ENCODE assay signal across 29 cellular contexts in genomic region chr1:195903203-195903602, GRCh38.
"Had no signal": no experiment of that assay in that cellular context is flagged by ENCODE, and none has a peak within 500 bp of the region (broad histone marks: within the 10 kb centered on the region; RNA-seq: fewer than 3 reads in every experiment).

No MANE protein-coding gene starts in this region.

- ATAC-seq: naive thymus-derived CD8-positive, alpha-beta T cell; natural killer cell treated with Interleukin-12 subunit alpha and Interleukin-12 subunit beta and Interleukin-15 and Interleukin-18, amount 100 ng/mL, for 72 hours; pancreas; right lobe of liver; stimulated activated effector memory CD8-positive, alpha-beta T cell treated with anti-CD3 and anti-CD28 coated beads, Interleukin-12 subunit alpha, Interleukin-12 subunit beta, amount 100 ng/mL, for 72 hours; stimulated activated naive B cell treated with anti-CD40 and anti-IgM and Interleukin-4, amounts not matched to agents 10 μg/mL and 1 μg/mL and 100 μg/mL, for 72 hours; stimulated activated naive CD8-positive, alpha-beta T cell treated with anti-CD3 and anti-CD28 coated beads, Interleukin-15, amount 100 ng/mL, for 72 hours; upper lobe of right lung had no signal

- H3K27me3 ChIP-seq: neutrophil, pancreas, right atrium auricular region, right lobe of liver, sigmoid colon, suprapubic skin, testis, tibial artery, transverse colon, upper lobe of right lung, uterus had no signal

- H3K4me3 ChIP-seq: pancreas, prostate gland, right atrium auricular region, right lobe of liver, sigmoid colon, suprapubic skin, testis, tibial artery, transverse colon, upper lobe of right lung, uterus had no signal

- H3K4me1 Mint-ChIP-seq: naive thymus-derived CD8-positive, alpha-beta T cell; nephron progenitor cell; neural crest cell; stimulated activated effector memory CD8-positive, alpha-beta T cell treated with anti-CD3 and anti-CD28 coated beads, Interleukin-12 subunit alpha, Interleukin-12 subunit beta, amount 100 ng/mL, for 72 hours; stimulated activated naive B cell treated with anti-CD40 and anti-IgM and Interleukin-4, amounts not matched to agents 10 μg/mL and 1 μg/mL and 100 μg/mL, for 72 hours; stimulated activated naive CD8-positive, alpha-beta T cell treated with anti-CD3 and anti-CD28 coated beads, Interleukin-15, amount 100 ng/mL, for 72 hours had no signal

- H3K27ac ChIP-seq: neutrophil, pancreas, prostate gland, right atrium auricular region, right lobe of liver, sigmoid colon, suprapubic skin, testis, tibial artery, transverse colon, upper lobe of right lung, uterus had no signal

- H3K4me3 Mint-ChIP-seq: naive thymus-derived CD8-positive, alpha-beta T cell; natural killer cell treated with Interleukin-12 subunit alpha and Interleukin-12 subunit beta and Interleukin-15 and Interleukin-18, amount 100 ng/mL, for 72 hours; nephron progenitor cell; neural crest cell; stimulated activated effector memory CD8-positive, alpha-beta T cell treated with anti-CD3 and anti-CD28 coated beads, Interleukin-12 subunit alpha, Interleukin-12 subunit beta, amount 100 ng/mL, for 72 hours; stimulated activated naive B cell treated with anti-CD40 and anti-IgM and Interleukin-4, amounts not matched to agents 10 μg/mL and 1 μg/mL and 100 μg/mL, for 72 hours; stimulated activated naive CD8-positive, alpha-beta T cell treated with anti-CD3 and anti-CD28 coated beads, Interleukin-15, amount 100 ng/mL, for 72 hours; type B pancreatic cell had no signal

- H3K4me1 ChIP-seq: pancreas, prostate gland, right atrium auricular region, right lobe of liver, sigmoid colon, suprapubic skin, testis, tibial artery, transverse colon, upper lobe of right lung, uterus had no signal

- H3K36me3 Mint-ChIP-seq: naive thymus-derived CD8-positive, alpha-beta T cell; natural killer cell treated with Interleukin-12 subunit alpha and Interleukin-12 subunit beta and Interleukin-15 and Interleukin-18, amount 100 ng/mL, for 72 hours; stimulated activated effector memory CD8-positive, alpha-beta T cell treated with anti-CD3 and anti-CD28 coated beads, Interleukin-12 subunit alpha, Interleukin-12 subunit beta, amount 100 ng/mL, for 72 hours; stimulated activated naive B cell treated with anti-CD40 and anti-IgM and Interleukin-4, amounts not matched to agents 10 μg/mL and 1 μg/mL and 100 μg/mL, for 72 hours; type B pancreatic cell had no signal

- H3K9me3 ChIP-seq: neutrophil, pancreas, prostate gland, right atrium auricular region, right lobe of liver, sigmoid colon, suprapubic skin, testis, tibial artery, transverse colon, upper lobe of right lung, uterus had no signal

- H3K36me3 ChIP-seq: neutrophil, pancreas, prostate gland, right atrium auricular region, right lobe of liver, sigmoid colon, suprapubic skin, tibial artery, transverse colon, upper lobe of right lung, uterus had no signal

- FAIRE-seq: pancreas, small intestine had no signal

- H3K9me3 Mint-ChIP-seq: nephron progenitor cell; neural crest cell; stimulated activated effector memory CD8-positive, alpha-beta T cell treated with anti-CD3 and anti-CD28 coated beads, Interleukin-12 subunit alpha, Interleukin-12 subunit beta, amount 100 ng/mL, for 72 hours; stimulated activated naive CD8-positive, alpha-beta T cell treated with anti-CD3 and anti-CD28 coated beads, Interleukin-15, amount 100 ng/mL, for 72 hours; type B pancreatic cell had no signal

- DNase-seq: naive thymus-derived CD8-positive, alpha-beta T cell; nephron progenitor cell; nucleus accumbens; pancreas; retina; right lobe of liver; sigmoid colon; small intestine; stimulated activated CD4-positive, alpha-beta T cell treated with anti-CD3 and anti-CD28 coated beads, Interleukin-15, amount 100 ng/mL, for 24 hours; stimulated activated CD4-positive, alpha-beta T cell treated with anti-CD3 and anti-CD28 coated beads, Interleukin-2, amount 100 ng/mL, for 24 hours; stimulated activated CD4-positive, alpha-beta T cell treated with anti-CD3 and anti-CD28 coated beads, Interleukin-2, amount 100 ng/mL, for 48 hours; stimulated activated CD4-positive, alpha-beta T cell treated with anti-CD3 and anti-CD28 coated beads, Interleukin-4, amount 100 ng/mL, for 24 hours; stimulated activated naive B cell treated with anti-CD40 and anti-IgM and Interleukin-4, amounts not matched to agents 10 μg/mL and 1 μg/mL and 100 μg/mL, for 72 hours; stimulated activated naive CD4-positive, alpha-beta T cell treated with Interleukin-2 at 50 U/mL for 16 hours; stimulated activated naive CD8-positive, alpha-beta T cell treated with anti-CD3 and anti-CD28 coated beads, Interleukin-15, amount 100 ng/mL, for 72 hours; substantia nigra; testis; tibial artery; transverse colon; upper lobe of right lung; uterus had no signal

- H3K27me3 Mint-ChIP-seq: naive thymus-derived CD8-positive, alpha-beta T cell; natural killer cell treated with Interleukin-12 subunit alpha and Interleukin-12 subunit beta and Interleukin-15 and Interleukin-18, amount 100 ng/mL, for 72 hours; stimulated activated naive B cell treated with anti-CD40 and anti-IgM and Interleukin-4, amounts not matched to agents 10 μg/mL and 1 μg/mL and 100 μg/mL, for 72 hours; stimulated activated naive CD8-positive, alpha-beta T cell treated with anti-CD3 and anti-CD28 coated beads, Interleukin-15, amount 100 ng/mL, for 72 hours; type B pancreatic cell had no signal

- H3K27ac Mint-ChIP-seq: naive thymus-derived CD8-positive, alpha-beta T cell; natural killer cell treated with Interleukin-12 subunit alpha and Interleukin-12 subunit beta and Interleukin-15 and Interleukin-18, amount 100 ng/mL, for 72 hours; nephron progenitor cell; stimulated activated effector memory CD8-positive, alpha-beta T cell treated with anti-CD3 and anti-CD28 coated beads, Interleukin-12 subunit alpha, Interleukin-12 subunit beta, amount 100 ng/mL, for 72 hours; stimulated activated naive B cell treated with anti-CD40 and anti-IgM and Interleukin-4, amounts not matched to agents 10 μg/mL and 1 μg/mL and 100 μg/mL, for 72 hours; stimulated activated naive CD8-positive, alpha-beta T cell treated with anti-CD3 and anti-CD28 coated beads, Interleukin-15, amount 100 ng/mL, for 72 hours; type B pancreatic cell had no signal
